25 cellular contexts compared by ENCODE assay signal in the genomic region with DNA sequence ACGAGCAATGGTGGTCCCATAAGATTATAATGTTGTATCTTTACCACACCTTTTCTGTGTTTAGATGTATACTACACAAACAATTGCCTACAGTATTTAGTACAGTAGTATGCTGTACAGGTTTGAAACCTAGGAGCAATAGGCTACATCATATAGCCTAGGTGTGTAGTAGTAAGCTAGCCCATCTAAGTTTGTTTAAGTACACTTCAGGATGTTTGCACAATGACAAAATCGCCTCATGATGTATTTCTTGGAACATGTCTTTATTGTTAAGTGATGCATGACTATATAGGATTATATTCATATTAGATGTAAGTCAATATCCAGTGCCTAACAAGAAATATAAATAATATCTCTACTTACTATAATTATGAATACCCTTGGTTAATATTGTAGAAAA.
"Had no signal": no experiment of that assay in that cellular context is flagged by ENCODE, and none has a peak within 500 bp of the region (broad histone marks: within the 10 kb centered on the region; RNA-seq: fewer than 3 reads in every experiment).

No MANE protein-coding gene starts in this region.

- H3K36me3 Mint-ChIP-seq: naive thymus-derived CD8-positive, alpha-beta T cell; stimulated activated effector memory CD8-positive, alpha-beta T cell treated with anti-CD3 and anti-CD28 coated beads, Interleukin-12 subunit alpha, Interleukin-12 subunit beta, amount 100 ng/mL, for 72 hours had no signal

- FAIRE-seq: endometrium had no signal

- H3K4me3 ChIP-seq: heart right ventricle, lower lobe of right lung, sigmoid colon, stomach, thyroid gland, vagina had no signal

- H3K4me1 ChIP-seq: heart right ventricle, lower lobe of right lung, parathyroid adenoma, sigmoid colon, stomach, thyroid gland, vagina had no signal

- H3K4me1 Mint-ChIP-seq: naive thymus-derived CD8-positive, alpha-beta T cell; neural crest cell; stimulated activated effector memory CD8-positive, alpha-beta T cell treated with anti-CD3 and anti-CD28 coated beads, Interleukin-12 subunit alpha, Interleukin-12 subunit beta, amount 100 ng/mL, for 72 hours had no signal

- H3K27me3 Mint-ChIP-seq: effector memory CD8-positive, alpha-beta T cell; progenitor cell of endocrine pancreas had no signal

- H3K36me3 ChIP-seq: neutrophil had no signal

- H3K4me3 Mint-ChIP-seq: effector memory CD8-positive, alpha-beta T cell; naive thymus-derived CD8-positive, alpha-beta T cell; neural crest cell; stimulated activated effector memory CD8-positive, alpha-beta T cell treated with anti-CD3 and anti-CD28 coated beads, Interleukin-12 subunit alpha, Interleukin-12 subunit beta, amount 100 ng/mL, for 72 hours had no signal

- H3K27ac ChIP-seq: heart right ventricle, lower lobe of right lung, neutrophil, parathyroid adenoma, sigmoid colon, stomach, thyroid gland, vagina had no signal

- H3K9me3 Mint-ChIP-seq: stimulated activated effector memory CD8-positive, alpha-beta T cell treated with anti-CD3 and anti-CD28 coated beads, Interleukin-12 subunit alpha, Interleukin-12 subunit beta, amount 100 ng/mL, for 72 hours had no signal

- H3K27me3 ChIP-seq: neutrophil, sigmoid colon, stomach, thyroid gland, vagina had no signal

- DNase-seq: cortex of kidney; effector memory CD8-positive, alpha-beta T cell; foreskin melanocyte; glutamatergic neuron; heart right ventricle; hippocampal formation; left cardiac atrium; left ventricle myocardium superior; lower lobe of right lung; naive thymus-derived CD8-positive, alpha-beta T cell; right cardiac atrium; sigmoid colon; stimulated activated CD4-positive, alpha-beta T cell treated with anti-CD3 and anti-CD28 coated beads, Interleukin-2, amount 100 ng/mL, for 24 hours; stimulated activated CD4-positive, alpha-beta T cell treated with anti-CD3 and anti-CD28 coated beads, Interleukin-4, amount 100 ng/mL, for 24 hours; stimulated activated naive CD4-positive, alpha-beta T cell treated with Interleukin-2 at 50 U/mL for 16 hours; stomach; thyroid gland; trophoblast cell had no signal

- H3K27ac Mint-ChIP-seq: effector memory CD8-positive, alpha-beta T cell; progenitor cell of endocrine pancreas; stimulated activated effector memory CD8-positive, alpha-beta T cell treated with anti-CD3 and anti-CD28 coated beads, Interleukin-12 subunit alpha, Interleukin-12 subunit beta, amount 100 ng/mL, for 72 hours had no signal

- H3K9me3 ChIP-seq: lower lobe of right lung, neutrophil, sigmoid colon, thyroid gland, vagina had no signal

- ATAC-seq: effector memory CD8-positive, alpha-beta T cell; heart right ventricle; left cardiac atrium; left ventricle myocardium superior; lower lobe of right lung; naive thymus-derived CD8-positive, alpha-beta T cell; right cardiac atrium; stimulated activated effector memory CD8-positive, alpha-beta T cell treated with anti-CD3 and anti-CD28 coated beads, Interleukin-12 subunit alpha, Interleukin-12 subunit beta, amount 100 ng/mL, for 72 hours had no signal
